In genomic region chr4:109665783-109666455, GRCh38 we compare ENCODE assay signal across 23 cellular contexts. TPM values are rescaled to one million over a fixed set of nuclear protein-coding genes. Genes with fewer than 3 reads are reported as not detected.
DNase-seq lines count a peak whose midpoint lies in the region; ATAC-seq and TF ChIP-seq lines count a peak whose summit lies in the region.
"Had no signal": no experiment of that assay in that cellular context is flagged by ENCODE, and none has a peak within 500 bp of the region (broad histone marks: within the 10 kb centered on the region; RNA-seq: fewer than 3 reads in every experiment).

No MANE protein-coding gene starts in this region.

- no peak for ATAC-seq in T-helper 17 cell

- TF ChIP-seq CTCF in neural crest cell (conservative IDR thresholded peaks at IDR 0.05): no peak
- TF ChIP-seq CTCF in ovary (IDR thresholded peaks at IDR 0.05): no peak

- no peak overlapping the region for H3K27ac ChIP-seq in ovary
- H3K27ac ChIP-seq: dorsolateral prefrontal cortex, epithelial cell of prostate, skin epidermis, uterus had no signal

- H3K9me3 ChIP-seq in T-helper 17 cell (ENCODE audit: control insufficient read depth, low read length, poor library complexity, severe bottlenecking): no peaks in the 10 kb centered on the region
- H3K9me3 ChIP-seq in ovary: no peaks in the 10 kb centered on the region
- H3K9me3 ChIP-seq: uterus had no signal

- DNase-seq in activated naive CD4-positive, alpha-beta T cell (lab: John Stamatoyannopoulos, UW): no peak
- DNase-seq in NCI-H1105 (lab: John Stamatoyannopoulos, UW): peak; percentile 67
- DNase-seq in T-helper 17 cell: no peak
- DNase-seq in neural crest cell (ENCODE audit: low read depth, low spot score): no peak
- DNase-seq in T1000 (lab: John Stamatoyannopoulos, UW): no peak
- DNase-seq in NCI-H2029 treated with DMSO at 0.1 percent for 48 hours (lab: John Stamatoyannopoulos, UW): no peak
- no peak for DNase-seq in ovary
- DNase-seq: activated CD4-positive, alpha-beta T cell treated with anti-CD3 and anti-CD28 coated beads, Interleukin-2, amount 50 U/mL, for 1 hour; activated naive CD4-positive, alpha-beta T cell treated with anti-CD3 and anti-CD28 coated beads for 36 hours; dorsolateral prefrontal cortex; foreskin melanocyte; HFFc6; NCI-H2107; NCI-H524; nephron progenitor cell; OCI-M1; SHP77; stimulated activated CD4-positive, alpha-beta T cell treated with anti-CD3 and anti-CD28 coated beads, Interleukin-4, amount 100 ng/mL, for 24 hours; uterus had no signal

- H3K36me3 ChIP-seq in ovary: no peaks in the 10 kb centered on the region
- H3K36me3 ChIP-seq: uterus had no signal

- H3K27ac Mint-ChIP-seq in activated naive CD4-positive, alpha-beta T cell treated with anti-CD3 and anti-CD28 coated beads, Interleukin-2, amount 50 U/mL, for 24 hours: peak overlapping the region; percentile 69
- H3K27ac Mint-ChIP-seq in T-helper 17 cell: peak overlapping the region; percentile 77
- H3K27ac Mint-ChIP-seq in neural crest cell (ENCODE audit: unreplicated experiment): peak overlapping the region; percentile 54
- H3K27ac Mint-ChIP-seq: HFFc6, mesothelial cell of epicardium, nephron progenitor cell had no signal

- no peaks in the 10 kb centered on the region for H3K27me3 Mint-ChIP-seq in activated naive CD4-positive, alpha-beta T cell treated with anti-CD3 and anti-CD28 coated beads, Interleukin-2, amount 50 U/mL, for 24 hours
- no peaks in the 10 kb centered on the region for H3K27me3 Mint-ChIP-seq in T-helper 17 cell
- no peaks in the 10 kb centered on the region for H3K27me3 Mint-ChIP-seq in neural crest cell (ENCODE audit: low read depth)

- H3K4me3 ChIP-seq in ovary: no peak overlapping the region
- H3K4me3 ChIP-seq: dorsolateral prefrontal cortex, skin epidermis, uterus had no signal

- peak overlapping the region; percentile 33 for H3K4me3 Mint-ChIP-seq in activated naive CD4-positive, alpha-beta T cell treated with anti-CD3 and anti-CD28 coated beads, Interleukin-2, amount 50 U/mL, for 24 hours
- no peak overlapping the region for H3K4me3 Mint-ChIP-seq in T-helper 17 cell
- H3K4me3 Mint-ChIP-seq in neural crest cell: no peak overlapping the region
- H3K4me3 Mint-ChIP-seq: activated naive CD4-positive, alpha-beta T cell treated with anti-CD3 and anti-CD28 coated beads for 36 hours; HFFc6; mesothelial cell of epicardium; nephron progenitor cell had no signal

- no peaks in the 10 kb centered on the region for H3K27me3 ChIP-seq in ovary
- H3K27me3 ChIP-seq: dorsolateral prefrontal cortex, uterus had no signal

- H3K4me1 Mint-ChIP-seq in activated naive CD4-positive, alpha-beta T cell treated with anti-CD3 and anti-CD28 coated beads, Interleukin-2, amount 50 U/mL, for 24 hours: peaks cover 78% of the 10 kb centered on the region
- H3K4me1 Mint-ChIP-seq in T-helper 17 cell (peaks cover 45% of the 10 kb centered on the region), neural crest cell (peaks cover 5% of the 10 kb centered on the region)
- H3K4me1 Mint-ChIP-seq: nephron progenitor cell had no signal

- H3K9me3 Mint-ChIP-seq in activated naive CD4-positive, alpha-beta T cell treated with anti-CD3 and anti-CD28 coated beads, Interleukin-2, amount 50 U/mL, for 24 hours: no peaks in the 10 kb centered on the region
- no peaks in the 10 kb centered on the region for H3K9me3 Mint-ChIP-seq in neural crest cell
- H3K9me3 Mint-ChIP-seq: HFFc6 had no signal

- WGBS in ovary, 3 donors: 73 to 79% (median 74%) methylated on average over 5 of the region's 5 CpGs

- no peaks in the 10 kb centered on the region for H3K4me1 ChIP-seq in ovary (ENCODE audit: insufficient read depth)
- H3K4me1 ChIP-seq: uterus had no signal

- intact Hi-C loops in ovary (cut with DNase I): no loop called here

- TF ChIP-seq EP300 in ovary (IDR thresholded peaks at IDR 0.05): no peak

- TF ChIP-seq POLR2A in ovary (IDR thresholded peaks at IDR 0.05): no peak

- H3K36me3 Mint-ChIP-seq in activated naive CD4-positive, alpha-beta T cell treated with anti-CD3 and anti-CD28 coated beads, Interleukin-2, amount 50 U/mL, for 24 hours: peaks cover 15% of the 10 kb centered on the region
- H3K36me3 Mint-ChIP-seq in T-helper 17 cell (ENCODE audit: low read depth): peaks cover 8% of the 10 kb centered on the region
- peaks cover 4% of the 10 kb centered on the region for H3K36me3 Mint-ChIP-seq in neural crest cell (ENCODE audit: low read depth)
- H3K36me3 Mint-ChIP-seq: mesothelial cell of epicardium had no signal

RNA-seq across cellular contexts. Expression of gene CASP6, which starts 37.3 kb away (rescaled TPM):
- total RNA-seq in T-helper 17 cell: 10 to 100 TPM; 16.8 to 17.1 TPM
- total RNA-seq in neural crest cell: 25.4 and 28.0 TPM in 2 replicates
- 10 to 100 TPM; 11.2 to 19.3 (median 13.1) TPM for total RNA-seq in ovary
- polyA plus RNA-seq in ovary: 10 to 100 TPM; 18.7 to 29.0 TPM
